In genomic region chr18:64294967-64295366, GRCh38 we compare ENCODE assay signal across 23 cellular contexts.
"Had no signal": no experiment of that assay in that cellular context is flagged by ENCODE, and none has a peak within 500 bp of the region (broad histone marks: within the 10 kb centered on the region; RNA-seq: fewer than 3 reads in every experiment).

No MANE protein-coding gene starts in this region.

- ATAC-seq: K562, Right ventricle myocardium inferior, SK-N-SH treated with all-trans-retinoic acid at 6 μM for 48 hours had no signal

- H3K36me3 ChIP-seq: Peyer's patch, SJCRH30 had no signal

- H3K9me3 ChIP-seq: Peyer's patch, SJCRH30 had no signal

- H3K4me2 ChIP-seq: PC-9 had no signal

- H3K4me1 ChIP-seq: Peyer's patch, SJCRH30 had no signal

- H3K27me3 ChIP-seq: Peyer's patch, SJCRH30 had no signal

- DNase-seq: NCI-H1092; NCI-H1105 treated with DMSO at 0.1 percent for 48 hours; NCI-H1417 treated with DMSO at 0.1 percent for 48 hours; NCI-H146; NCI-H1694 treated with DMSO at 0.1 percent for 48 hours; NCI-H1930; NCI-H2081; NCI-H2171; NCI-H226; NCI-H446; NCI-H510A; NCI-H524 treated with DMSO at 0.1 percent for 48 hours; NCI-H774; NK-92 treated with Interleukin-12 subunit alpha and Interleukin-12 subunit beta, amount 100 ng/mL, for 24 hours; PC-9; Peyer's patch; SHP77 treated with DMSO at 0.1 percent for 48 hours; SJCRH30; T-helper 1 cell had no signal

- H3K4me3 ChIP-seq: K562, PC-9, Peyer's patch, SJCRH30 had no signal

- H2AFZ ChIP-seq: PC-9 had no signal

- H3K27ac ChIP-seq: HL-60, PC-9, Peyer's patch, SJCRH30 had no signal
